Comparison of ENCODE assay signal across 11 cellular contexts in the genomic region with DNA sequence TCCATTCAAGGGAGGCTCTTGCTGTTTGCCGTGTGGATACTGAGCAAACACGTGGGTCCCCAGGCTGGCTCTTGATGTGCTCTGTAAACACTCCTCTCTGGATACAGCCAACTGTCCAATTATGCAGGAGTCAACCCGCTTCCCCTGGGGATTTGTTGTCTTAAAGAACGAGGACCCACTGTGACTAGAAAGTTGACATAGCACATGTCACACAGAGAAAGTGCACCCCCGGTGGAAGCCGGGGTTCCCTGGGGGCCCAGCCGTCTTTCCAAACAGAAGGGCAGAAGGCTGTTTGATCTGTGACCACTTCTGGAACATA.
DNase-seq lines count a peak whose midpoint lies in the region; ATAC-seq and TF ChIP-seq lines count a peak whose summit lies in the region.
"Had no signal": no experiment of that assay in that cellular context is flagged by ENCODE, and none has a peak within 500 bp of the region (broad histone marks: within the 10 kb centered on the region; RNA-seq: fewer than 3 reads in every experiment).

No MANE protein-coding gene starts in this region.

- TF ChIP-seq POLR2A in uterus (IDR thresholded peaks at IDR 0.05) = no peak

- H3K9me3 ChIP-seq in left lung = no peaks in the 10 kb centered on the region
- no peaks in the 10 kb centered on the region for H3K9me3 ChIP-seq in uterus

- no peak overlapping the region for H3K4me3 ChIP-seq in left lung
- H3K4me3 ChIP-seq in uterus = no peak overlapping the region

- H3K27me3 ChIP-seq in left lung (no peaks in the 10 kb centered on the region), uterus (no peaks in the 10 kb centered on the region)

- peak; percentile 48 for ATAC-seq in left lung
- ATAC-seq in GM21723 (IDR thresholded peaks at IDR 0.05; ENCODE audit: unreplicated experiment) = no peak
- ATAC-seq in HG03457 (IDR thresholded peaks at IDR 0.05; ENCODE audit: unreplicated experiment) = no peak
- ATAC-seq: WTC11 had no signal

- intact Hi-C loops in left lung (cut with DNase I) (no loop called here), uterus (cut with DNase I; ENCODE audit: low total_unique reads) (loop anchor here (5.0 kb wide), 1 partner anchor 388 kb away; a partner anchor contains a TSS)

- DNase-seq in COLO668 (lab: John Stamatoyannopoulos, UW; ENCODE audit: unreplicated experiment) (peak; percentile 85), NCI-H1417 (lab: John Stamatoyannopoulos, UW) (peak; percentile 86 to 98 (median 87)), NCI-H510A (lab: John Stamatoyannopoulos, UW) (peak; percentile 64), left lung (no peak), HUDEP-2 (lab: John Stamatoyannopoulos, UW; ENCODE audit: unreplicated experiment in 76 of 76) (no peak), uterus (no peak)
- DNase-seq: KBM-7; stimulated activated CD4-positive, alpha-beta T cell treated with anti-CD3 and anti-CD28 coated beads, Interleukin-2, amount 100 ng/mL, for 24 hours had no signal

- no peak overlapping the region for H3K27ac ChIP-seq in left lung
- no peak overlapping the region for H3K27ac ChIP-seq in uterus

- H3K4me1 ChIP-seq in left lung (no peaks in the 10 kb centered on the region), uterus (no peaks in the 10 kb centered on the region)

- H3K36me3 ChIP-seq in left lung (no peaks in the 10 kb centered on the region), uterus (no peaks in the 10 kb centered on the region)

- no peak for TF ChIP-seq CTCF in left lung (IDR thresholded peaks at IDR 0.05)
- TF ChIP-seq CTCF in uterus (IDR thresholded peaks at IDR 0.05) = no peak

Comparison
In these comparisons a context has a peak if more than half of its experiments do, and no peak if none do; other contexts are left out.
1. DNase-seq: peak in COLO668 (single experiment), NCI-H1417 (3 of 3) and NCI-H510A (single experiment); none in left lung (0 of 2), HUDEP-2 (0 of 76) and uterus (0 of 2).